In the genomic region with DNA sequence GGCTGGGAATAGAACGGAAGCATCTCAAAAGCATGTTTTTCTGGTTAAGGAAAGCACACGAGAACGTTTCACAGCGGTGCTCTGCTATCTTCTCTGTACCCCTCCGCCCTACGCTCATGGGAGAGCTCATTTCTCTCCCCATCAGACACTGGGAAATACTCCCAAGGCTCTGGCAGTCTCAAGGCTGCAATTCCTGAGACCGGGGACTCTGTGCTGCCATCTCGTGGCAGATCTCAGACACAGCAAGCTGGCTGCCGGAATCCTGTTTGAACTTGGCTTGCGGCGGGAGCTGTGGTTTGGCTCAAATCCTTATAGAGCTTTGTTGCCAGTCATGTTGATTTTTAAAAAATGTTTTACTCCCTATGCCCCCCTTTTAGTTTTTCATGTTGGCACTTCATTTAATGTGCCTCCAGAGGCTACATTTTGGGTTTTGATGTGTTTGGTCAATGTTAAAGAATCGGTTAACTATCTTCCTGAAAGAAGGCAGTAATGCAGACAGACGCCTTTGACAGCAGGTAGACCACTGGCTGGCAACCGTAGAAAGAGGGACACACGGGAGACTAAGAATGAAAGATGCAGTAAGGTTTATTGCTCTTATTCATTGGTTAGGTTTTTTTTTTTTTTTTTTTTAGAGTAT, we compare ENCODE assay signal across 8 cellular contexts. TPM values are rescaled to one million over a fixed set of nuclear protein-coding genes. Genes with fewer than 3 reads are reported as not detected.
DNase-seq lines count a peak whose midpoint lies in the region; ATAC-seq and TF ChIP-seq lines count a peak whose summit lies in the region.

No MANE protein-coding gene starts in this region.

- no peak overlapping the region for H3K4me3 Mint-ChIP-seq in activated CD4-positive, alpha-beta T cell treated with anti-CD3 and anti-CD28 coated beads, Interleukin-2, amount 10 ng/mL, durations not matched to agents 7 days and 5 days

- peak; percentile 85 to 99 (median 98) for TF ChIP-seq CTCF in dorsolateral prefrontal cortex (IDR thresholded peaks at IDR 0.05 in 54 of 56, conservative IDR thresholded peaks at IDR 0.05 in 2 of 56; ENCODE audit: low read depth in 1 of 56, partially characterized antibody in 56 of 56)
- TF ChIP-seq CTCF in lower lobe of right lung (IDR thresholded peaks at IDR 0.05): peak; percentile 96

- H3K4me1 ChIP-seq in lower lobe of right lung: no peaks in the 10 kb centered on the region

- H3K9me3 ChIP-seq in lower lobe of right lung: no peaks in the 10 kb centered on the region

- ATAC-seq in GM18867 (IDR thresholded peaks at IDR 0.05; ENCODE audit: unreplicated experiment): peak; percentile 77
- ATAC-seq in HG03175 (IDR thresholded peaks at IDR 0.05; ENCODE audit: unreplicated experiment): peak; percentile 81
- peak; percentile 92 to 93 for ATAC-seq in lower lobe of right lung

- CTCF ChIA-PET in activated CD4-positive, alpha-beta T cell treated with anti-CD3 and anti-CD28 coated beads, Interleukin-2, amount 10 ng/mL, durations not matched to agents 7 days and 5 days (lab: Charles Lee): interaction anchor here (1.1 kb wide), 1 partner anchor 29 kb away, joined by 5 read pairs; no protein-coding TSS in a partner anchor

- POLR2A ChIA-PET in activated CD4-positive, alpha-beta T cell treated with anti-CD3 and anti-CD28 coated beads, Interleukin-2, amount 10 ng/mL, durations not matched to agents 7 days and 5 days (lab: Charles Lee): no interaction called here

- H3K27ac ChIP-seq in dorsolateral prefrontal cortex: peak overlapping the region in 45 of 59 donors; percentile 2 to 85 (median 63)
- H3K27ac ChIP-seq in lower lobe of right lung: no peak overlapping the region

- no peaks in the 10 kb centered on the region for H3K9me3 Mint-ChIP-seq in activated CD4-positive, alpha-beta T cell treated with anti-CD3 and anti-CD28 coated beads, Interleukin-2, amount 10 ng/mL, durations not matched to agents 7 days and 5 days

- intact Hi-C loops in dorsolateral prefrontal cortex (cut with DNase I): loop anchor here (2.0 to 10.0 kb wide), 4 partner anchors 176 to 746 kb away; no protein-coding TSS in a partner anchor
- intact Hi-C loops in lower lobe of right lung (cut with DNase I): no loop called here

- H3K27me3 ChIP-seq in dorsolateral prefrontal cortex: no peaks in the 10 kb centered on the region
- H3K27me3 ChIP-seq in lower lobe of right lung (ENCODE audit: low read depth): no peaks in the 10 kb centered on the region

- no peak overlapping the region for H3K27ac Mint-ChIP-seq in activated CD4-positive, alpha-beta T cell treated with anti-CD3 and anti-CD28 coated beads, Interleukin-2, amount 10 ng/mL, durations not matched to agents 7 days and 5 days

- H3K36me3 Mint-ChIP-seq in activated CD4-positive, alpha-beta T cell treated with anti-CD3 and anti-CD28 coated beads, Interleukin-2, amount 10 ng/mL, durations not matched to agents 7 days and 5 days (ENCODE audit: low read depth): no peaks in the 10 kb centered on the region

- no peaks in the 10 kb centered on the region for H3K36me3 ChIP-seq in lower lobe of right lung

- DNase-seq in AG08395 (ENCODE audit: low spot score) (peak; percentile 86), NCI-H460 (ENCODE audit: extremely low read depth, low read depth) (peak; percentile 80), dorsolateral prefrontal cortex (peak; percentile 76 to 90 (median 86)), lower lobe of right lung (peak; percentile 74)
- DNase-seq in activated CD4-positive, alpha-beta T cell treated with anti-CD3 and anti-CD28 coated beads, Interleukin-2, amount 10 ng/mL, durations not matched to agents 7 days and 5 days: peak; percentile 64
- peak; percentile 27 to 53 (median 29) for DNase-seq in stimulated activated CD4-positive, alpha-beta T cell treated with anti-CD3 and anti-CD28 coated beads, TNF-alpha, amount 100 ng/mL, for 24 hours (ENCODE audit: low read depth in 3 of 3)

- H3K4me3 ChIP-seq in dorsolateral prefrontal cortex: peak overlapping the region in 57 of 59 donors; percentile 3 to 64 (median 42)
- peak overlapping the region; percentile 4 for H3K4me3 ChIP-seq in lower lobe of right lung

- H3K4me1 Mint-ChIP-seq in activated CD4-positive, alpha-beta T cell treated with anti-CD3 and anti-CD28 coated beads, Interleukin-2, amount 10 ng/mL, durations not matched to agents 7 days and 5 days: no peaks in the 10 kb centered on the region

- peaks cover 7% of the 10 kb centered on the region for H3K27me3 Mint-ChIP-seq in activated CD4-positive, alpha-beta T cell treated with anti-CD3 and anti-CD28 coated beads, Interleukin-2, amount 10 ng/mL, durations not matched to agents 7 days and 5 days

RNA-seq across cellular contexts. Expression of a gene that starts 27.6 kb away (rescaled TPM):
- total RNA-seq in NCI-H460 (2014; rRNA removed; shearing (Covaris generic)): 3.0 and 3.5 TPM in 2 replicates
- 0.39 and 1.8 TPM in 2 replicates for polyA plus RNA-seq in NCI-H460 (2014; cell fraction: nucleus; rRNA removed)
- total RNA-seq in activated CD4-positive, alpha-beta T cell treated with anti-CD3 and anti-CD28 coated beads, Interleukin-2, amount 10 ng/mL, durations not matched to agents 7 days and 5 days: not detected
- total RNA-seq in dorsolateral prefrontal cortex (10 to 100 TPM; 13.4 to 45.4 (median 31.2) TPM), lower lobe of right lung (7.4 TPM)

Comparison
In these comparisons a context has a peak if more than half of its experiments do, and no peak if none do; other contexts are left out.
1. DNase-seq: peak in every context shown above with its lines; median percentile 86 in dorsolateral prefrontal cortex; 86 in AG08395; 80 in NCI-H460; 74 in lower lobe of right lung; 64 in activated CD4-positive, alpha-beta T cell treated with anti-CD3 and anti-CD28 coated beads, Interleukin-2, amount 10 ng/mL, durations not matched to agents 7 days and 5 days; 29 in stimulated activated CD4-positive, alpha-beta T cell treated with anti-CD3 and anti-CD28 coated beads, TNF-alpha, amount 100 ng/mL, for 24 hours.